ENCODE assay signal across 8 cellular contexts in genomic region chr6:4155848-4156466, GRCh38. TPM values are rescaled to one million over a fixed set of nuclear protein-coding genes. Genes with fewer than 3 reads are reported as not detected.
DNase-seq lines count a peak whose midpoint lies in the region; ATAC-seq and TF ChIP-seq lines count a peak whose summit lies in the region.

No MANE protein-coding gene starts in this region.

- H2BK120ac ChIP-seq in H9 (ENCODE audit: low read depth, low read length, poor library complexity, severe bottlenecking), result no peak overlapping the region

- no peak overlapping the region for H3K14ac ChIP-seq in H9 (ENCODE audit: insufficient read depth, low read length)

- intact Hi-C loops in Right ventricle myocardium superior (cut with DNase I), result no loop called here
- intact Hi-C loops in prostate gland (cut with DNase I), result no loop called here
- intact Hi-C loops in uterus (cut with DNase I; ENCODE audit: low total_unique reads), result no loop called here

- H2AK5ac ChIP-seq in H9 (ENCODE audit: insufficient read length, low read length), result no peak overlapping the region

- H3K4ac ChIP-seq in H9 (ENCODE audit: low read depth, low read length), result no peak overlapping the region

- peak; percentile 85 to 96 for ATAC-seq in activated naive CD4-positive, alpha-beta T cell treated with anti-CD3 and anti-CD28 coated beads, Interleukin-2, amount 50 U/mL, for 72 hours
- peak; percentile 87 for ATAC-seq in Right ventricle myocardium superior (ENCODE audit: poor library complexity)

- H4K8ac ChIP-seq in H9 (replicated peaks; ENCODE audit: insufficient read length, low read depth, low read length), result no peak overlapping the region

- no peaks in the 10 kb centered on the region for H3K23me2 ChIP-seq in H9 (ENCODE audit: insufficient read length, low read depth, low read length, poor library complexity, severe bottlenecking)

- no peak overlapping the region for H4K91ac ChIP-seq in H9 (ENCODE audit: insufficient read length, low read depth, low read length)

- no peaks in the 10 kb centered on the region for H3K4me1 ChIP-seq in H9 (ENCODE audit: insufficient read depth, low read length)
- no peaks in the 10 kb centered on the region for H3K4me1 ChIP-seq in prostate gland (replicated peaks)
- H3K4me1 ChIP-seq in uterus, result no peaks in the 10 kb centered on the region

- H3K27me3 ChIP-seq in H9 (ENCODE audit: insufficient read depth, low read length) (no peaks in the 10 kb centered on the region), prostate gland (replicated peaks; ENCODE audit: insufficient read depth) (no peaks in the 10 kb centered on the region), uterus (no peaks in the 10 kb centered on the region)

- H3K27ac ChIP-seq in H9 (ENCODE audit: insufficient read length, low read depth, low read length) (no peak overlapping the region), prostate gland (no peak overlapping the region), uterus (no peak overlapping the region)

- DNase-seq in DMS79 treated with DMSO at 0.1 percent for 48 hours (lab: John Stamatoyannopoulos, UW) (peak; percentile 32), H9 (peak; percentile 75), NCI-H1417 (lab: John Stamatoyannopoulos, UW) (peak; percentile 70 to 91 (median 72)), SKM-1 treated with dmso at 0.1 percent for 144 hours (lab: John Stamatoyannopoulos, UW; ENCODE audit: unreplicated experiment) (peak; percentile 71), Right ventricle myocardium superior (peak; percentile 57), prostate gland (ENCODE audit: low spot score) (peak; percentile 81), uterus (peak; percentile 71 to 88)
- DNase-seq in activated naive CD4-positive, alpha-beta T cell treated with anti-CD3 and anti-CD28 coated beads, Interleukin-2, amount 50 U/mL, for 72 hours (ENCODE audit: low spot score in 2 of 2), result peak; percentile 71 to 82

- peak; percentile 87 for TF ChIP-seq CTCF in H9 (conservative IDR thresholded peaks at IDR 0.05)
- peak; percentile 50 to 92 (median 84) for TF ChIP-seq CTCF in prostate gland (IDR thresholded peaks at IDR 0.05)
- peak; percentile 80 to 88 (median 84) for TF ChIP-seq CTCF in uterus (IDR thresholded peaks at IDR 0.05)

- H3K36me3 Mint-ChIP-seq in H9 (ENCODE audit: insufficient read depth in 1 of 3, low read depth in 3 of 3), result no peaks in the 10 kb centered on the region; a peak in 2 of 7 replicates
- no peaks in the 10 kb centered on the region for H3K36me3 Mint-ChIP-seq in activated naive CD4-positive, alpha-beta T cell treated with anti-CD3 and anti-CD28 coated beads, Interleukin-2, amount 50 U/mL, for 72 hours

- no peak overlapping the region for H3K4me3 Mint-ChIP-seq in H9

- H3K9ac ChIP-seq in H9 (ENCODE audit: extremely low read depth, insufficient read length, low read length), result no peak overlapping the region

- no peaks in the 10 kb centered on the region; a peak in 1 of 5 replicates for H3K9me3 Mint-ChIP-seq in H9
- no peaks in the 10 kb centered on the region for H3K9me3 Mint-ChIP-seq in activated naive CD4-positive, alpha-beta T cell treated with anti-CD3 and anti-CD28 coated beads, Interleukin-2, amount 50 U/mL, for 72 hours

- H3K4me2 ChIP-seq in H9 (ENCODE audit: insufficient read depth, insufficient read length, low read length), result no peak overlapping the region

- H3K79me1 ChIP-seq in H9 (ENCODE audit: insufficient read depth, low read depth, low read length, poor library complexity, severe bottlenecking), result no peaks in the 10 kb centered on the region

- H2AFZ ChIP-seq in H9 (ENCODE audit: low read length), result no peak overlapping the region

- peaks cover 20 to 21% of the 10 kb centered on the region in 2 experiments for H3K4me1 Mint-ChIP-seq in H9

- no peaks in the 10 kb centered on the region for H4K20me1 ChIP-seq in H9 (ENCODE audit: control insufficient read depth, insufficient read depth, insufficient read length)

- H3K18ac ChIP-seq in H9 (ENCODE audit: insufficient read length, low read depth, low read length), result no peak overlapping the region

- no peak overlapping the region for H4K5ac ChIP-seq in H9 (ENCODE audit: insufficient read length, low read depth, low read length)

- H3T11ph ChIP-seq in H9 (ENCODE audit: low read length), result no peak overlapping the region

- TF ChIP-seq POLR2A in prostate gland (IDR thresholded peaks at IDR 0.05), result no peak
- no peak for TF ChIP-seq POLR2A in uterus (IDR thresholded peaks at IDR 0.05)

- no peak overlapping the region for H2BK20ac ChIP-seq in H9 (ENCODE audit: low read depth, low read length, poor library complexity, severe bottlenecking)

- H3K27ac Mint-ChIP-seq in H9, result no peak overlapping the region
- no peak overlapping the region for H3K27ac Mint-ChIP-seq in activated naive CD4-positive, alpha-beta T cell treated with anti-CD3 and anti-CD28 coated beads, Interleukin-2, amount 50 U/mL, for 72 hours

- no peak overlapping the region for H2BK15ac ChIP-seq in H9 (ENCODE audit: low read depth, low read length)

- H3K4me3 ChIP-seq in prostate gland (no peak overlapping the region), uterus (no peak overlapping the region)

- H2BK5ac ChIP-seq in H9 (ENCODE audit: insufficient read length, low read length), result no peak overlapping the region

- no CpG with 5 or more reads among the region's 6 CpGs for WGBS in H9 (ENCODE audit: extremely low coverage, insufficient read length, low lambda C conversion rate)
- 0% methylated on average over 6 of the region's 6 CpGs for WGBS in prostate gland

- no peak overlapping the region for H2BK12ac ChIP-seq in H9 (ENCODE audit: insufficient read length, low read depth, low read length)

- no peaks in the 10 kb centered on the region for H3K36me3 ChIP-seq in prostate gland
- no peaks in the 10 kb centered on the region for H3K36me3 ChIP-seq in uterus

- H3K79me2 ChIP-seq in H9 (ENCODE audit: insufficient read depth, low read length), result no peaks in the 10 kb centered on the region

- H3K9me3 ChIP-seq in H9 (ENCODE audit: control insufficient read depth, low read depth, low read length) (no peaks in the 10 kb centered on the region), prostate gland (no peaks in the 10 kb centered on the region), uterus (no peaks in the 10 kb centered on the region)

- H3K23ac ChIP-seq in H9 (ENCODE audit: insufficient read length, low read depth, low read length), result no peak overlapping the region

- H3K27me3 Mint-ChIP-seq in H9 (ENCODE audit: low read depth), result no peaks in the 10 kb centered on the region; the same call in 1 of the 2 replicates

- H3K56ac ChIP-seq in H9 (ENCODE audit: insufficient read length, low read depth, low read length), result no peak overlapping the region

RNA-seq across cellular contexts. Expression of gene ECI2, which starts 20.6 kb away (rescaled TPM):
- total RNA-seq in H9 (2021) (66.1 and 67.5 TPM in 2 replicates), Right ventricle myocardium superior (151 TPM), prostate gland (10 to 100 TPM; 58.8 to 74.1 TPM), uterus (10 to 100 TPM; 46.9 to 64.4 (median 56.0) TPM)
- 10 to 100 TPM; 44.7 to 50.0 TPM for total RNA-seq in activated naive CD4-positive, alpha-beta T cell treated with anti-CD3 and anti-CD28 coated beads, Interleukin-2, amount 50 U/mL, for 72 hours
